28 cellular contexts compared by ENCODE assay signal in the genomic region with DNA sequence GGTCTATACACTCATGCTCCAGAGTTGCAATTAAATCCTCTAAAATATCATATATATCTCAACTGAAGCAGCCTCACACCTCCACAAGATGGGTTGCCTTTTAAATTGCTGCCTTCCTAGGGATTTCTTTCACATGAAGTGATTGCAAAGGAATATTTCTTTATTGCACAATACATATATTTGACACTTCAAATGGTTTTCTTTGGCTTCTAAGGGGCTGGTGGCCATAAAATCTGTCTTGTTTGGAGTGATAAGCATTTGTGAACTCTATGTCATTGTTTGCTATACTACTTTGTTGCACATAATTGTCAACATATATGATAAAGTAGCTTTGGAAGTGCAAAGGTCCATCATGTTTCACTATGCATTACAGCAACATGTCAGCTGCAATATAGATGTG.
"Had no signal": no experiment of that assay in that cellular context is flagged by ENCODE, and none has a peak within 500 bp of the region (broad histone marks: within the 10 kb centered on the region; RNA-seq: fewer than 3 reads in every experiment).

No MANE protein-coding gene starts in this region.

- H3K4me3 ChIP-seq: colonic mucosa, esophagus muscularis mucosa, gastroesophageal sphincter, heart left ventricle, lower lobe of right lung, ovary, psoas muscle, skin epidermis, spleen, thoracic aorta, tibial nerve, upper lobe of right lung, uterus had no signal

- H3K27ac ChIP-seq: colonic mucosa, esophagus muscularis mucosa, foreskin keratinocyte, gastroesophageal sphincter, heart left ventricle, lower lobe of right lung, ovary, psoas muscle, skin epidermis, spleen, thoracic aorta, tibial nerve, upper lobe of right lung, uterus had no signal

- FAIRE-seq: endothelial cell of umbilical vein had no signal

- H3K9me3 ChIP-seq: colonic mucosa, esophagus muscularis mucosa, gastroesophageal sphincter, lower lobe of right lung, ovary, psoas muscle, thoracic aorta, tibial nerve, upper lobe of right lung, uterus had no signal

- DNase-seq: colonic mucosa; dermis blood vessel endothelial cell; effector memory CD4-positive, alpha-beta T cell; foreskin keratinocyte; heart left ventricle; hippocampal formation; islet precursor cell; kidney glomerular epithelial cell; left colon; left ventricle myocardium superior; lower lobe of right lung; natural killer cell; occipital lobe; ovary; posterior cingulate gyrus; psoas muscle; right cardiac atrium; spleen; stimulated activated CD4-positive, alpha-beta T cell treated with anti-CD3 and anti-CD28 coated beads, Interleukin-2, amount 100 ng/mL, for 48 hours; stimulated activated naive B cell treated with anti-CD40 and anti-IgM and Interleukin-4, amounts not matched to agents 10 μg/mL and 1 μg/mL and 100 μg/mL, for 72 hours; upper lobe of right lung; uterus had no signal

- H3K36me3 ChIP-seq: colonic mucosa, esophagus muscularis mucosa, gastroesophageal sphincter, heart left ventricle, lower lobe of right lung, ovary, spleen, thoracic aorta, tibial nerve, upper lobe of right lung, uterus had no signal

- H3K4me1 ChIP-seq: colonic mucosa, foreskin keratinocyte, gastroesophageal sphincter, heart left ventricle, lower lobe of right lung, psoas muscle, spleen, tibial nerve, upper lobe of right lung, uterus had no signal

- H3K27me3 ChIP-seq: colonic mucosa, esophagus muscularis mucosa, foreskin keratinocyte, gastroesophageal sphincter, heart left ventricle, spleen, tibial nerve, upper lobe of right lung, uterus had no signal

- ATAC-seq: foreskin keratinocyte; gastroesophageal sphincter; heart left ventricle; left colon; left ventricle myocardium superior; lower lobe of right lung; natural killer cell; psoas muscle; right cardiac atrium; stimulated activated naive B cell treated with anti-CD40 and anti-IgM and Interleukin-4, amounts not matched to agents 10 μg/mL and 1 μg/mL and 100 μg/mL, for 72 hours; upper lobe of right lung had no signal
